ENCODE assay signal across 8 cellular contexts in the genomic region with DNA sequence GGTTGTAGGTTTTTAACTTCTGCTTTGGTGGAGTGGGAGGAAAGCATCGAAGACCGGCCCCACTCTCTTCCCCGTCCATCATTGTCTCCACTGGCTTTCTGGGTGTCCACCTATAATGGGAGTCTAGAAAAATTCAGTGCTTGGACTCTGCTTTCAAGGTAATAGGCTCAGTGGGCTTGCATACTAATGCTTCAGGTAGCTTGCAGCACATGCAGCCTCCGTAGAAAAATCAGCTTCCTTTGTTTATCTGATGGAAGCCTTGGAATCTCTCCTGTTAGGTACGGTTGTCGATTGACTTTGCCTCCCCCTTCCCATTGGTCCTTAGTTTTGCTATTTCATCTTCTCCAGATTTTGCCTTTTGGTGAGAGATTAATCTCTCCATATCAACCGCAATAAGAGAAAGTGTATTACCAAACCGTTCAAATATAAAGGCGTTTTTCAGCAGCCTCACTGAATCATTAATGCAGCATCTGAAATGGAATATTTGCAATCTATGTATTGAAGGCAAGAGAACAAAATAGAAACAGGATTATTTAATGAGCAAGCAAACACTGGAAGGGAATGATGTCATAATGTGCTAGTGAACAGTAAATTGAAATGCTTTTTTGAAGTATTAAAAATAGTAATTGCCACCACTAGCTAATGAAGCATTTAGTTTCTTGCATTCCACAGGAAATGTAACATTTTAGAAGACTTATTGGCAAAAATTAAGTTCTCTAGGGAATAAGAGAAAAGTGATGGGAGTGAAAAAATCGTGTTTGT. TPM values are rescaled to one million over a fixed set of nuclear protein-coding genes. Genes with fewer than 3 reads are reported as not detected.
DNase-seq lines count a peak whose midpoint lies in the region; ATAC-seq and TF ChIP-seq lines count a peak whose summit lies in the region.

No MANE protein-coding gene starts in this region.

- H3K27ac ChIP-seq in KOPT-K1 (ENCODE audit: low read depth, low read length, poor library complexity, severe bottlenecking) (peak overlapping the region; percentile 88), body of pancreas (peak overlapping the region; percentile 76 to 97 (median 94)), lung (ENCODE audit: low read depth in 1 of 2, low read length in 1 of 2) (peak overlapping the region; percentile 92 to 97), uterus (peak overlapping the region; percentile 88 to 97)

- ATAC-seq in body of pancreas (no peak), lung (ENCODE audit: insufficient read depth, low FRiP score) (no peak), left lobe of liver (no peak)

- WGBS in body of pancreas, 2 donors, result 3 to 4% methylated on average over 10 of the region's 10 CpGs
- 5 to 7% methylated on average over 10 of the region's 10 CpGs for WGBS in lung, 2 donors

- H3K4me1 ChIP-seq in body of pancreas (peaks cover 30% of the 10 kb centered on the region), lung (ENCODE audit: control insufficient read depth in 2 of 2, insufficient read depth in 2 of 2, low read length in 2 of 2) (peaks cover 0 to 4% of the 10 kb centered on the region in 2 donors), uterus (peaks cover under 1 to 5% of the 10 kb centered on the region in 2 donors)

- H3K9me3 ChIP-seq in KOPT-K1 (ENCODE audit: insufficient read depth, low read length, poor library complexity, severe bottlenecking) (peaks cover 18% of the 10 kb centered on the region), body of pancreas (no peaks in the 10 kb centered on the region), lung (ENCODE audit: control insufficient read depth in 2 of 2, insufficient read depth in 1 of 2, low read length in 1 of 2) (no peaks in the 10 kb centered on the region), uterus (no peaks in the 10 kb centered on the region)

- no peak for TF ChIP-seq CTCF in GM12865 (IDR thresholded peaks at IDR 0.05; ENCODE audit: insufficient read depth, low read depth, low read length, missing control alignments)
- TF ChIP-seq CTCF in body of pancreas (IDR thresholded peaks at IDR 0.05), result no peak
- no peak for TF ChIP-seq CTCF in lung (IDR thresholded peaks at IDR 0.05; ENCODE audit: control extremely low read depth, extremely low read depth)
- no peak for TF ChIP-seq CTCF in uterus (IDR thresholded peaks at IDR 0.05)

- H3K4me3 ChIP-seq in GM12865 (ENCODE audit: low read depth, low read length) (peak overlapping the region; percentile 78), body of pancreas (peak overlapping the region; percentile 83 to 100), lung (peak overlapping the region; percentile 95), uterus (peak overlapping the region; percentile 93 to 94)

- DNase-seq in GM12865 (ENCODE audit: low read depth) (no peak), body of pancreas (no peak), lung (ENCODE audit: low spot score) (no peak), uterus (no peak), NCI-H226 (no peak), left lobe of liver (ENCODE audit: low spot score) (no peak)
- DNase-seq in stimulated activated CD4-positive, alpha-beta T cell treated with anti-CD3 and anti-CD28 coated beads, Interleukin-4, amount 100 ng/mL, for 1 hour, result no peak

- peaks cover 10% of the 10 kb centered on the region for H3K36me3 ChIP-seq in KOPT-K1 (ENCODE audit: insufficient read depth, low read length)
- no peaks in the 10 kb centered on the region for H3K36me3 ChIP-seq in body of pancreas (replicated peaks in 1 of 2; ENCODE audit: insufficient read depth in 1 of 2, low read depth in 2 of 2)
- peaks cover 0 to 1% of the 10 kb centered on the region in 2 donors for H3K36me3 ChIP-seq in lung (ENCODE audit: control insufficient read depth in 2 of 2, insufficient read depth in 2 of 2, low read length in 2 of 2)
- no peaks in the 10 kb centered on the region for H3K36me3 ChIP-seq in uterus

- intact Hi-C loops in body of pancreas (cut with DNase I) (no loop called here), uterus (cut with DNase I; ENCODE audit: low total_unique reads) (no loop called here)

- H3K27me3 ChIP-seq in body of pancreas (no peaks in the 10 kb centered on the region), lung (ENCODE audit: control insufficient read depth, insufficient read depth) (no peaks in the 10 kb centered on the region), uterus (no peaks in the 10 kb centered on the region)

- TF ChIP-seq POLR2A in body of pancreas (IDR thresholded peaks at IDR 0.05) (no peak), uterus (IDR thresholded peaks at IDR 0.05) (no peak)

RNA-seq across cellular contexts. Expression of gene AVL9, which starts 0.9 kb away (rescaled TPM):
- 10 to 100 TPM; 15.3 to 19.8 TPM for total RNA-seq in body of pancreas
- 10 to 100 TPM; 50.9 to 52.5 TPM for total RNA-seq in lung
- 10 to 100 TPM in 1 of 2 donors, 1 to 10 TPM in 1; 9.7 to 19.6 TPM for polyA plus RNA-seq in lung
- 10 to 100 TPM; 34.7 to 50.0 (median 38.5) TPM for total RNA-seq in uterus
- 17.1 TPM for total RNA-seq in left lobe of liver

RNA-seq across cellular contexts. Expression of gene LSM5, which starts 6.1 kb away (rescaled TPM):
- total RNA-seq in body of pancreas (10 to 100 TPM in 1 of 2 donors, 1 to 10 TPM in 1; 8.2 to 27.2 TPM), lung (10 to 100 TPM; 23.0 to 35.3 TPM), uterus (10 to 100 TPM; 30.7 to 82.0 (median 50.0) TPM), left lobe of liver (20.5 TPM)
- 10 to 100 TPM; 40.2 to 98.5 TPM for polyA plus RNA-seq in lung
